ENCODE assay signal across 17 cellular contexts in the genomic region with DNA sequence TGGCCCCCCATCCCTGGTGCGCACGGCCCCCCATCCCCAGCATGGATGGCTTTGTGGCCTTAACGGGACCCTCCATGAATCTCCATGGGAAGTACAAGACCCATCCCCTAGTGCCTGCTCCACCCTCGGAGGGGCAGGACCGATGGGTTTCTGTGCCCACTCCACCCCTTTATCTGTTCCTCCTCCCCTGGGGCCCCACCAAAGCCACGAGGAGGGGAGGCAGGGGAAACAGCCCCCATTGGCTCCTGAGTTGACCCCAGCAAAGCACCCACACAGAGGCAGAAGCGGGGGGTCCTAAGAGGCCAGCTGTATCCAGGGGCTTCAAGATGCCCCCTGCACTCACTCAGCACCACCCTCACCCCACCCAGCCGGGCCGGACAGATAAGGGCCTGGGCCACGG. TPM values are rescaled to one million over a fixed set of nuclear protein-coding genes. Genes with fewer than 3 reads are reported as not detected.
A peak's percentile ranks its signal among the peaks of the same experiment; 100 is the strongest.
DNase-seq lines count a peak whose midpoint lies in the region; ATAC-seq, FAIRE-seq and TF ChIP-seq lines count a peak whose summit lies in the region.
"Had no signal": no experiment of that assay in that cellular context is flagged by ENCODE, and none has a peak within 500 bp of the region (broad histone marks: within the 10 kb centered on the region; RNA-seq: fewer than 3 reads in every experiment).

No MANE protein-coding gene starts in this region.

- no peaks in the 10 kb centered on the region for H3K9me3 ChIP-seq in SK-N-SH
- no peaks in the 10 kb centered on the region for H3K9me3 ChIP-seq in OCI-LY3 (ENCODE audit: insufficient read depth, low read length)
- H3K9me3 ChIP-seq in CD8-positive, alpha-beta memory T cell (ENCODE audit: low read length), result no peaks in the 10 kb centered on the region

- H3K27me3 Mint-ChIP-seq in stimulated activated memory B cell treated with anti-CD40 and anti-IgM and Interleukin-4, amounts not matched to agents 10 μg/mL and 1 μg/mL and 100 μg/mL, for 72 hours, result peaks cover 38% of the 10 kb centered on the region
- H3K27me3 Mint-ChIP-seq in CD8-positive, alpha-beta memory T cell, result peaks cover 12 to 36% of the 10 kb centered on the region in 2 donors

- POLR2A ChIA-PET in SK-N-SH (lab: Yijun Ruan, JAX), result no interaction called here
- POLR2A ChIA-PET in CD8-positive, alpha-beta memory T cell (lab: Charles Lee), result no interaction called here

- ATAC-seq in SK-N-SH treated with all-trans-retinoic acid at 6 μM for 48 hours, result no peak
- ATAC-seq in stimulated activated memory B cell treated with anti-CD40 and anti-IgM and Interleukin-4, amounts not matched to agents 10 μg/mL and 1 μg/mL and 100 μg/mL, for 72 hours, result no peak

- peaks cover 21% of the 10 kb centered on the region for H3K4me1 Mint-ChIP-seq in stimulated activated memory B cell treated with anti-CD40 and anti-IgM and Interleukin-4, amounts not matched to agents 10 μg/mL and 1 μg/mL and 100 μg/mL, for 72 hours
- no peaks in the 10 kb centered on the region for H3K4me1 Mint-ChIP-seq in CD8-positive, alpha-beta memory T cell

- FAIRE-seq in RCC 7860 (lab: Jason Lieb, UNC), result no peak
- FAIRE-seq: GM12878 had no signal

- WGBS in SK-N-SH (ENCODE audit: low lambda C conversion rate), result 60% methylated on average over 6 of the region's 10 CpGs

- H3K27me3 ChIP-seq in SK-N-SH (ENCODE audit: insufficient read depth) (no peaks in the 10 kb centered on the region), H7 (ENCODE audit: control insufficient read depth, insufficient read depth, low read length) (no peaks in the 10 kb centered on the region), OCI-LY3 (ENCODE audit: low read depth, low read length) (peaks cover 10% of the 10 kb centered on the region; the same call in 1 of the 2 replicates)
- peaks cover 8% of the 10 kb centered on the region for H3K27me3 ChIP-seq in CD8-positive, alpha-beta memory T cell (ENCODE audit: insufficient read depth, low read length, poor library complexity, severe bottlenecking)

- H3K4me1 ChIP-seq in SK-N-SH (ENCODE audit: control insufficient read depth in 1 of 2, insufficient read depth in 2 of 2, low read depth in 1 of 2, low read length in 1 of 2) (peaks cover 0 to 4% of the 10 kb centered on the region in 2 experiments; a peak in 2 of 4 replicates), OCI-LY3 (ENCODE audit: low read length) (peaks cover 8% of the 10 kb centered on the region; the same call in 1 of the 2 replicates)
- no peaks in the 10 kb centered on the region for H3K4me1 ChIP-seq in CD8-positive, alpha-beta memory T cell (ENCODE audit: insufficient read depth, low read length)

- TF ChIP-seq EP300 in SK-N-SH (IDR thresholded peaks at IDR 0.05; ENCODE audit: borderline replicate concordance in 1 of 2, low read depth in 1 of 2, low read length in 1 of 2), result no peak

- DNase-seq in SK-N-SH (peak; percentile 29), H7 (peak; percentile 39), RCC 7860 (ENCODE audit: low spot score) (no peak), erythroblast (lab: John Stamatoyannopoulos, UW) (no peak)
- no peak for DNase-seq in CD8-positive, alpha-beta memory T cell
- DNase-seq: KG1 had no signal

- H3F3A ChIP-seq in SK-N-SH (replicated peaks; ENCODE audit: insufficient read depth), result no peaks in the 10 kb centered on the region

- H3K79me2 ChIP-seq in SK-N-SH (ENCODE audit: insufficient read depth) (no peaks in the 10 kb centered on the region), OCI-LY3 (ENCODE audit: low read length) (no peaks in the 10 kb centered on the region)

- no peaks in the 10 kb centered on the region for H3K9me2 ChIP-seq in SK-N-SH

- H3K4me3 Mint-ChIP-seq in stimulated activated memory B cell treated with anti-CD40 and anti-IgM and Interleukin-4, amounts not matched to agents 10 μg/mL and 1 μg/mL and 100 μg/mL, for 72 hours, result no peak overlapping the region
- no peak overlapping the region for H3K4me3 Mint-ChIP-seq in CD8-positive, alpha-beta memory T cell
- H3K4me3 Mint-ChIP-seq: CD4-positive, alpha-beta T cell; H9; HFFc6 had no signal

- no peak overlapping the region for H3K4me3 ChIP-seq in SK-N-SH (ENCODE audit: low read depth in 2 of 2, low read length in 1 of 2)
- H3K4me3 ChIP-seq in H7 (ENCODE audit: insufficient read depth, low read depth, low read length), result no peak overlapping the region
- H3K4me3 ChIP-seq in OCI-LY3 (ENCODE audit: low read length), result no peak overlapping the region
- H3K4me3 ChIP-seq in CD8-positive, alpha-beta memory T cell (ENCODE audit: low read length), result no peak overlapping the region
- H3K4me3 ChIP-seq: GM12878 had no signal

- CTCF ChIA-PET in SK-N-SH (lab: Yijun Ruan, JAX), result interaction anchor here (0.6 to 3.5 kb wide), 42 partner anchors 9 to 563 kb away, joined by 3 to 55 read pairs (median 4); no protein-coding TSS in a partner anchor
- CTCF ChIA-PET in CD8-positive, alpha-beta memory T cell (lab: Charles Lee), result interaction anchor here (1.5 kb wide), 1 partner anchor 563 kb away, joined by 4 read pairs; no protein-coding TSS in a partner anchor

- no peak overlapping the region for H3K4me2 ChIP-seq in SK-N-SH
- H3K4me2 ChIP-seq in OCI-LY3 (ENCODE audit: low read length), result peak overlapping the region; percentile 70; the same call in 1 of the 2 replicates
- H3K4me2 ChIP-seq: GM23338 had no signal

- TF ChIP-seq RAD21 in SK-N-SH (IDR thresholded peaks at IDR 0.05; ENCODE audit: low read length), result no peak

- H3K27ac Mint-ChIP-seq in stimulated activated memory B cell treated with anti-CD40 and anti-IgM and Interleukin-4, amounts not matched to agents 10 μg/mL and 1 μg/mL and 100 μg/mL, for 72 hours, result peak overlapping the region; percentile 61
- no peak overlapping the region for H3K27ac Mint-ChIP-seq in CD8-positive, alpha-beta memory T cell
- H3K27ac Mint-ChIP-seq: CD4-positive, alpha-beta T cell; GM23338; HFFc6; IgD-negative memory B cell had no signal

- H3K9ac ChIP-seq in SK-N-SH (no peak overlapping the region), OCI-LY3 (ENCODE audit: low read length) (no peak overlapping the region)

- H2AFZ ChIP-seq in SK-N-SH (ENCODE audit: low read depth) (no peak overlapping the region), OCI-LY3 (ENCODE audit: low read depth, low read length) (no peak overlapping the region)

- peaks cover 7% of the 10 kb centered on the region for H3K9me3 Mint-ChIP-seq in stimulated activated memory B cell treated with anti-CD40 and anti-IgM and Interleukin-4, amounts not matched to agents 10 μg/mL and 1 μg/mL and 100 μg/mL, for 72 hours
- peaks cover 0 to 6% (median 4%) of the 10 kb centered on the region in 5 donors for H3K9me3 Mint-ChIP-seq in CD8-positive, alpha-beta memory T cell
- H3K9me3 Mint-ChIP-seq: CD4-positive, alpha-beta T cell had no signal

- H4K20me1 ChIP-seq in SK-N-SH (ENCODE audit: insufficient read depth) (no peaks in the 10 kb centered on the region), OCI-LY3 (ENCODE audit: insufficient read depth, low read length) (no peaks in the 10 kb centered on the region)

- H3K27ac ChIP-seq in SK-N-SH (ENCODE audit: low read depth in 2 of 2, low read length in 1 of 2) (no peak overlapping the region), OCI-LY3 (ENCODE audit: low read length) (no peak overlapping the region)
- no peak overlapping the region for H3K27ac ChIP-seq in CD8-positive, alpha-beta memory T cell (ENCODE audit: low read depth, low read length)
- H3K27ac ChIP-seq: 22Rv1 had no signal

- H3K36me3 Mint-ChIP-seq in stimulated activated memory B cell treated with anti-CD40 and anti-IgM and Interleukin-4, amounts not matched to agents 10 μg/mL and 1 μg/mL and 100 μg/mL, for 72 hours, result no peaks in the 10 kb centered on the region
- peaks cover 0 to 4% (median 0%) of the 10 kb centered on the region in 3 donors for H3K36me3 Mint-ChIP-seq in CD8-positive, alpha-beta memory T cell
- H3K36me3 Mint-ChIP-seq: IgD-negative memory B cell had no signal

- TF ChIP-seq CTCF in SK-N-SH (IDR thresholded peaks at IDR 0.05) (no peak), OCI-LY3 (IDR thresholded peaks at IDR 0.05; ENCODE audit: low read depth, low read length) (no peak)

- H3K36me3 ChIP-seq in SK-N-SH (replicated peaks in 1 of 2; ENCODE audit: control insufficient read depth in 1 of 2, insufficient read depth in 2 of 2, low read length in 1 of 2), result no peaks in the 10 kb centered on the region
- H3K36me3 ChIP-seq in H7 (replicated peaks; ENCODE audit: control insufficient read depth, insufficient read depth, low read length), result no peaks in the 10 kb centered on the region
- no peaks in the 10 kb centered on the region for H3K36me3 ChIP-seq in OCI-LY3 (replicated peaks; ENCODE audit: low read depth, low read length)
- no peaks in the 10 kb centered on the region for H3K36me3 ChIP-seq in CD8-positive, alpha-beta memory T cell (ENCODE audit: insufficient read depth, low read length)

- TF ChIP-seq POLR2A in erythroblast (IDR thresholded peaks at IDR 0.05; ENCODE audit: low read length), result no peak

TF ChIP-seq in SK-N-SH, 30 proteins besides CTCF, POLR2A, EP300 and RAD21 (continues in another document):
- TF ChIP-seq FOSL2 (IDR thresholded peaks at IDR 0.05; ENCODE audit: borderline replicate concordance, low read depth), result no peak
- no peak for TF ChIP-seq TEAD4 (IDR thresholded peaks at IDR 0.05; ENCODE audit: borderline replicate concordance, insufficient read depth)
- no peak for TF ChIP-seq EZH2phosphoT487 (IDR thresholded peaks at IDR 0.05; ENCODE audit: borderline replicate concordance, low read depth)
- no peak for TF ChIP-seq MEF2A (IDR thresholded peaks at IDR 0.05; ENCODE audit: borderline replicate concordance, low read depth)

RNA-seq across cellular contexts. Expression of a gene that starts 36.1 kb away (rescaled TPM):
- polyA plus RNA-seq in SK-N-SH (2012; rRNA removed), result 1.1 and 1.7 TPM in 2 replicates
- polyA plus RNA-seq in SK-N-SH (2012; cell fraction: cytosol; rRNA removed), result 1.5 and 1.8 TPM in 2 replicates
- 1.7 and 2.9 TPM in 2 replicates for polyA plus RNA-seq in SK-N-SH (2012; cell fraction: nucleus; rRNA removed)
- 1.9 and 3.2 TPM in 2 replicates for total RNA-seq in H7 (2014; rRNA removed; shearing (Covaris generic))
- under 1 TPM in 1 of 2 experiments, not detected in 1; 0.31 TPM for total RNA-seq in CD8-positive, alpha-beta memory T cell
- not detected for polyA plus RNA-seq in CD8-positive, alpha-beta memory T cell
- total RNA-seq: CD4-positive, alpha-beta T cell; G401; GM12878; HFFc6 had no signal
- polyA plus RNA-seq: GM12878, IgD-negative memory B cell had no signal

RNA-seq across cellular contexts. Expression of a gene that starts 48.7 kb away (rescaled TPM):
- 20.1 and 32.5 TPM in 2 replicates for polyA plus RNA-seq in SK-N-SH (2012; rRNA removed)
- polyA plus RNA-seq in SK-N-SH (2012; cell fraction: cytosol; rRNA removed), result 15.4 and 20.2 TPM in 2 replicates
- polyA plus RNA-seq in SK-N-SH (2012; cell fraction: nucleus; rRNA removed), result 97.9 and 115 TPM in 2 replicates
- 62.8 and 78.6 TPM in 2 replicates for total RNA-seq in H7 (2014; rRNA removed; shearing (Covaris generic))
- 10 to 100 TPM; 55.9 to 56.3 TPM for total RNA-seq in CD8-positive, alpha-beta memory T cell
- polyA plus RNA-seq in CD8-positive, alpha-beta memory T cell, result 4.6 TPM

Comparison
In these comparisons a context has a peak if more than half of its experiments do, and no peak if none do; other contexts are left out.
1. DNase-seq: peak in SK-N-SH (single experiment) and H7 (single experiment); none in RCC 7860 (single experiment), CD8-positive, alpha-beta memory T cell (0 of 5) and erythroblast (0 of 2).